In the genomic region with DNA sequence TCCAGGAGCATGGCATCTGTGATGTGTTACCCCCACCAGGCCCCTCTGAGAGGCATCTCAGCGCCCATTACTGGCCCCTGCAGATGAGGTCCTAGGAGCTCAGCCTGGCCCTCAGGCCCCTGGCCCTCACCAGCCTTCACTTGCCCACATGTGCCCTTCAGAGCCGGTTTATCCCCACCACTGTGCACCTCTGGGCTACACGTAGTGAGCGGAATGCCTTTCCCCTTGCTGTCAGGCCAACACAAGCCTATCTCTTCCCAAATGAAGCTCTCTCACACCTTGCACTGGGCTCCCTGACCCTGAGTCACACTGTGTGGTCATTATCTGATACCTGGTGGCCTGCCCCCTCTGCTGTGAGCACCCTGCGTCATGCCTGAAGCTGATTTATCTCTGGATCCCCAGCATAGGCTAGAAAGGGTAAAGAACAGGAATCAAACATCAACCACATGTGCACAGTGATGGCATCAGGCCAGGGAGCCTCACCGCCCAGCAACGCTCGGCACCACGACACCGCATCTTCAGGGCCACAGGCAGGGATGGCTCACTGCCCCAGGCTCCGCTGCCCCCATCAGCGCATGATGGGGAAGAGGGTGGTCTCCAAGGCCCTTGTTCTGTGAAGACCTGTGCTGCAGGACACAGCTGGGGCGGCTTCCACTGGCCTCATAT, we compare ENCODE assay signal across 24 cellular contexts. TPM values are rescaled to one million over a fixed set of nuclear protein-coding genes. Genes with fewer than 3 reads are reported as not detected.
DNase-seq lines count a peak whose midpoint lies in the region; ATAC-seq, FAIRE-seq and TF ChIP-seq lines count a peak whose summit lies in the region.
"Had no signal": no experiment of that assay in that cellular context is flagged by ENCODE, and none has a peak within 500 bp of the region (broad histone marks: within the 10 kb centered on the region; RNA-seq: fewer than 3 reads in every experiment).

No MANE protein-coding gene starts in this region.

- H3K23me2 ChIP-seq in H1 (ENCODE audit: low read depth, low read length) = no peaks in the 10 kb centered on the region; the same call in 1 of the 2 replicates

- H3K4ac ChIP-seq in H1 (replicated peaks; ENCODE audit: insufficient read length, low read depth, low read length) (no peak overlapping the region), mesendoderm (ENCODE audit: low read depth, low read length) (no peak overlapping the region)

- no peak overlapping the region for H4K5ac ChIP-seq in H1 (ENCODE audit: insufficient read length, low read depth, low read length)
- H4K5ac ChIP-seq in mesendoderm (ENCODE audit: low read length) = no peak overlapping the region

- TF ChIP-seq POLR2A in H1 (IDR thresholded peaks at IDR 0.05; ENCODE audit: control extremely low read depth in 1 of 2, low read depth in 2 of 2, low read length in 2 of 2) = no peak

- H3K9me3 ChIP-seq in H1 (ENCODE audit: insufficient read depth in 2 of 2, low read depth in 1 of 2, low read length in 1 of 2) = no peaks in the 10 kb centered on the region
- H3K9me3 ChIP-seq: BLaER1 treated with 17β-estradiol and CSF1 and Interleukin-3, amounts not matched to agents 10 nM and 100 nM had no signal

- TF ChIP-seq RAD21 in H1 (IDR thresholded peaks at IDR 0.05 in 1 of 2, conservative IDR thresholded peaks at IDR 0.05 in 1 of 2; ENCODE audit: low read depth in 2 of 2, low read length in 2 of 2) = no peak

- CTCF ChIA-PET in H1 (lab: Charles Lee; ENCODE audit: partially characterized antibody) = interaction anchor here (0.7 to 3.3 kb wide), 3 partner anchors 26 to 203 kb away, joined by 3 to 8 read pairs (median 5); no protein-coding TSS in a partner anchor

- H2AK5ac ChIP-seq in H1 (ENCODE audit: low read depth, low read length) (no peak overlapping the region), mesendoderm (ENCODE audit: low read length) (no peak overlapping the region)

- TF ChIP-seq EP300 in H1 (IDR thresholded peaks at IDR 0.05; ENCODE audit: borderline replicate concordance in 1 of 2, low read depth in 2 of 2, low read length in 2 of 2) = no peak

- no peaks in the 10 kb centered on the region for H4K20me1 ChIP-seq in H1 (replicated peaks in 1 of 2; ENCODE audit: control insufficient read depth in 1 of 2, insufficient read depth in 2 of 2, low read length in 2 of 2)
- H4K20me1 ChIP-seq: BLaER1 treated with 17β-estradiol and CSF1 and Interleukin-3, amounts not matched to agents 10 nM and 100 nM had no signal

- H4K8ac ChIP-seq in H1 (ENCODE audit: extremely low read depth, insufficient read depth, low read length) = peak overlapping the region; percentile 22; the same call in 1 of the 2 replicates
- no peak overlapping the region for H4K8ac ChIP-seq in mesendoderm (ENCODE audit: low read depth, low read length)

- peak; percentile 18 for DNase-seq in AG10803 (ENCODE audit: low read depth)
- DNase-seq in RPMI7951 (ENCODE audit: low read depth) = peak; percentile 16
- no peak for DNase-seq in H1 (ENCODE audit: low read depth in 1 of 2, low spot score in 2 of 2)
- DNase-seq in mesendoderm = peak; percentile 44
- DNase-seq: AML-193; CD4-positive, alpha-beta T cell; H7; KG1; MM.1S; NCI-H1048; NCI-H1417; NCI-H1694 treated with DMSO at 0.1 percent for 48 hours; NCI-H2081; NCI-H2227 treated with DMSO at 0.1 percent for 48 hours had no signal

- ATAC-seq in GM21786 (IDR thresholded peaks at IDR 0.05; ENCODE audit: unreplicated experiment) = no peak
- no peak for ATAC-seq in GM21619 (IDR thresholded peaks at IDR 0.05; ENCODE audit: unreplicated experiment)
- ATAC-seq in HG03135 (IDR thresholded peaks at IDR 0.05; ENCODE audit: unreplicated experiment) = no peak
- no peak for ATAC-seq in HG03139 (IDR thresholded peaks at IDR 0.05; ENCODE audit: unreplicated experiment)
- ATAC-seq: GM12878 had no signal

- H3K79me2 ChIP-seq in H1 (ENCODE audit: control insufficient read depth in 1 of 2, insufficient read depth in 2 of 2, low read length in 2 of 2) = no peaks in the 10 kb centered on the region
- H3K79me2 ChIP-seq in mesendoderm (ENCODE audit: control insufficient read depth, insufficient read depth, low read length) = no peaks in the 10 kb centered on the region

- H3K4me1 ChIP-seq in H1 (replicated peaks in 1 of 4; ENCODE audit: control insufficient read depth in 3 of 4, insufficient read depth in 4 of 4, low read length in 3 of 4) (peaks cover 0 to 23% (median 14%) of the 10 kb centered on the region in 4 experiments; a peak in 5 of 7 replicates), mesendoderm (ENCODE audit: control insufficient read depth, low read depth, low read length) (peaks cover 37% of the 10 kb centered on the region)

- peak overlapping the region; percentile 8 for H4K91ac ChIP-seq in H1 (replicated peaks; ENCODE audit: insufficient read length, low read length)

- H2BK20ac ChIP-seq in H1 (ENCODE audit: low read length) = no peak overlapping the region

- H3K9ac ChIP-seq in H1 (replicated peaks in 1 of 4; ENCODE audit: extremely low read depth in 1 of 4, low read depth in 3 of 4, low read length in 3 of 4) (no peak overlapping the region), mesendoderm (ENCODE audit: low read length) (no peak overlapping the region)
- H3K9ac ChIP-seq: BLaER1 treated with 17β-estradiol and CSF1 and Interleukin-3, amounts not matched to agents 10 nM and 100 nM had no signal

- H2BK120ac ChIP-seq in H1 (replicated peaks; ENCODE audit: low read depth, low read length) (no peak overlapping the region), mesendoderm (ENCODE audit: low read depth, low read length) (no peak overlapping the region)

- peaks cover 0 to 4% (median 0%) of the 10 kb centered on the region in 4 experiments; a peak in 3 of 7 replicates for H3K27me3 ChIP-seq in H1 (replicated peaks in 1 of 4; ENCODE audit: control insufficient read depth in 3 of 4, extremely low read depth in 1 of 4, insufficient read depth in 3 of 4, low read length in 3 of 4)
- no peaks in the 10 kb centered on the region for H3K27me3 ChIP-seq in mesendoderm (ENCODE audit: insufficient read depth, low read length, poor library complexity)
- H3K27me3 ChIP-seq: BLaER1 treated with 17β-estradiol and CSF1 and Interleukin-3, amounts not matched to agents 10 nM and 100 nM had no signal

- POLR2A ChIA-PET in H1 (lab: Charles Lee; ENCODE audit: partially characterized antibody) = no interaction called here

- H2BK5ac ChIP-seq in H1 (ENCODE audit: low read depth, low read length) = no peak overlapping the region
- H2BK5ac ChIP-seq in mesendoderm (ENCODE audit: low read length) = no peak overlapping the region

- H3K36me3 ChIP-seq in H1 (ENCODE audit: control insufficient read depth in 2 of 4, insufficient read depth in 4 of 4, low read length in 3 of 4) (no peaks in the 10 kb centered on the region), mesendoderm (ENCODE audit: control insufficient read depth, insufficient read depth, low read length) (no peaks in the 10 kb centered on the region)
- H3K36me3 ChIP-seq: BLaER1 treated with 17β-estradiol and CSF1 and Interleukin-3, amounts not matched to agents 10 nM and 100 nM had no signal

- H2BK12ac ChIP-seq in H1 (ENCODE audit: low read depth, low read length) = peak overlapping the region; percentile 35; the same call in 1 of the 2 replicates

- H3K4me2 ChIP-seq in H1 (ENCODE audit: insufficient read depth in 1 of 2, low read depth in 2 of 2, low read length in 2 of 2) (no peak overlapping the region), mesendoderm (ENCODE audit: low read length) (no peak overlapping the region)
- H3K4me2 ChIP-seq: BLaER1 treated with 17β-estradiol and CSF1 and Interleukin-3, amounts not matched to agents 10 nM and 100 nM had no signal

- no peak overlapping the region for H2AFZ ChIP-seq in H1 (ENCODE audit: low read length)

- H3K79me1 ChIP-seq in H1 (ENCODE audit: low read depth, low read length) (no peaks in the 10 kb centered on the region), mesendoderm (ENCODE audit: low read length) (peaks cover 20% of the 10 kb centered on the region)

- 90% methylated on average over 13 of the region's 13 CpGs; no CpG with 5 or more reads in 1 of the 2 experiments for WGBS in H1 (ENCODE audit: extremely low coverage in 1 of 2, insufficient coverage in 1 of 2, insufficient read length in 1 of 2, insufficient replicate concordance in 2 of 2, low coverage in 1 of 2, low lambda C conversion rate in 2 of 2, missing lambda C conversion rate in 1 of 2), 2 experiments
- no CpG with 5 or more reads among the region's 13 CpGs for WGBS in mesendoderm (ENCODE audit: extremely low coverage, insufficient coverage, low lambda C conversion rate)

- H3K18ac ChIP-seq in H1 (ENCODE audit: extremely low read depth, low read length) (no peak overlapping the region), mesendoderm (ENCODE audit: low read length) (no peak overlapping the region)

- H3K56ac ChIP-seq in H1 (replicated peaks; ENCODE audit: insufficient read length, low read depth, low read length) (no peak overlapping the region), mesendoderm (ENCODE audit: low read length) (no peak overlapping the region)

- no peak for FAIRE-seq in H1 (lab: Jason Lieb, UNC)
- FAIRE-seq: D721Med, G401.6, GM12878, RCC 7860 had no signal

- H3K23ac ChIP-seq in H1 (ENCODE audit: insufficient read length) = no peak overlapping the region
- H3K23ac ChIP-seq in mesendoderm (ENCODE audit: low read length) = no peak overlapping the region

- no peak overlapping the region for H3K14ac ChIP-seq in H1 (ENCODE audit: insufficient read length)

- H3K4me3 ChIP-seq in AG10803 (ENCODE audit: low read length) (no peak overlapping the region), H1 (ENCODE audit: extremely low read depth in 1 of 4, insufficient read depth in 2 of 4, low read depth in 3 of 4, low read length in 4 of 4) (no peak overlapping the region), mesendoderm (ENCODE audit: low read length) (no peak overlapping the region)
- H3K4me3 ChIP-seq: BLaER1 treated with 17β-estradiol and CSF1 and Interleukin-3, amounts not matched to agents 10 nM and 100 nM; GM12878 had no signal

- no peak overlapping the region for H3K27ac ChIP-seq in H1 (ENCODE audit: low read depth, low read length)
- H3K27ac ChIP-seq in mesendoderm (ENCODE audit: low read depth, low read length) = no peak overlapping the region
- H3K27ac ChIP-seq: BLaER1 treated with 17β-estradiol and CSF1 and Interleukin-3, amounts not matched to agents 10 nM and 100 nM had no signal

- H2BK15ac ChIP-seq in H1 (ENCODE audit: low read length) (0 out of 2 replicates have a peak overlapping the region, but pooled peaks have one; percentile 53), mesendoderm (replicated peaks; ENCODE audit: low read depth) (no peak overlapping the region)

- TF ChIP-seq CTCF in AG10803 (conservative IDR thresholded peaks at IDR 0.05; ENCODE audit: low read length) (no peak), H1 (IDR thresholded peaks at IDR 0.05; ENCODE audit: control extremely low read depth in 1 of 3, insufficient read depth in 1 of 3, low read depth in 1 of 3, low read length in 3 of 3) (no peak)

RNA-seq across cellular contexts. Expression of a gene that starts 49.1 kb away (rescaled TPM):
- total RNA-seq in RPMI7951 (2014; rRNA removed; shearing (Covaris generic)) = 1.3 and 1.9 TPM in 2 replicates
- 0.21 and 0.22 TPM in 2 replicates for total RNA-seq in H1 (2021; fragmentation: NEBNext Ultra II Directional; extraction: Animal tissue kit (Norgen Biotek cat#: 25700))
- polyA plus RNA-seq in H1 (2011; rRNA removed) = 0.15 and 0.17 TPM in 2 replicates
- 0.06 TPM for polyA plus RNA-seq in H1 (2011; cell fraction: cytosol; rRNA removed)
- 0.31 TPM for polyA plus RNA-seq in H1 (2011; cell fraction: nucleus; rRNA removed)
- 0.08 to 0.11 TPM (median 0.10 TPM) in 3 of 4 replicates, not detected in the other for polyA plus RNA-seq in H1 (2012, experiment 1 of 2)
- polyA plus RNA-seq in H1 (2012, experiment 2 of 2) = 0.08 TPM
- polyA plus RNA-seq in H1 (2013, experiment 1 of 2) = 0.18 TPM
- polyA plus RNA-seq in H1 (2013, experiment 2 of 2) = 0.18 TPM
- polyA minus RNA-seq in H1 (2011; rRNA and poly(A)+ RNA removed) = not detected in 2 replicates
- polyA minus RNA-seq in H1 (2011; cell fraction: cytosol; rRNA and poly(A)+ RNA removed) = not detected
- polyA minus RNA-seq in H1 (2011; cell fraction: nucleus; rRNA and poly(A)+ RNA removed) = not detected
- polyA plus RNA-seq in mesendoderm (2013, experiment 1 of 2) = 2.5 TPM
- polyA plus RNA-seq in mesendoderm (2013, experiment 2 of 2) = 2.4 TPM
- total RNA-seq: CD4-positive, alpha-beta T cell; GM12878; OCI-LY7 had no signal
- polyA plus RNA-seq: GM12878 had no signal

Comparison
In these comparisons a context has a peak if more than half of its experiments do, and no peak if none do; other contexts are left out.
1. DNase-seq: peak in AG10803 (single experiment), RPMI7951 (single experiment) and mesendoderm (single experiment); none in H1 (0 of 2).